8 cellular contexts compared by ENCODE assay signal in the genomic region with DNA sequence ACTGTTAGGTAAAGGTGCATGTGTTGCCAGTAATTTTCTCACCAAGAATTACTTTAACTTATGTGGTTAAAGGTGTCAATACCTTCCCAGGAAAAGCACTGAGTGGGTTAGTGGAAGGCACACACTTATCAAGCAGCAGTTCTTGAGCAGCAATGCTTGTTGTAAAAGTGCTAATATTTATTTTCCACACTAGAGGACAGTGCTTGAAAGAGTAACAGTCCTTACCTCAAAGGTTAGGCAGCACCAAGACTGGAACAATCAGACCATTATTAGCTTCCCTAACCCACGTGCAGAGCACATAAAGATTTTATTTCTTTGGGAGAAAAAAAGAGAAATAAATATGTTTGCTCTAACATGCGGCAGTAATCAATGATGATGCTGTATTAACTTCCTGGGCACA. TPM values are rescaled to one million over a fixed set of nuclear protein-coding genes. Genes with fewer than 3 reads are reported as not detected.
DNase-seq lines count a peak whose midpoint lies in the region; ATAC-seq and TF ChIP-seq lines count a peak whose summit lies in the region.

No MANE protein-coding gene starts in this region.

- H3K27me3 ChIP-seq in gastrocnemius medialis, result no peaks in the 10 kb centered on the region

- intact Hi-C loops in gastrocnemius medialis (cut with DNase I; ENCODE audit: low total_unique reads), result no loop called here

- H3K36me3 ChIP-seq in gastrocnemius medialis, result no peaks in the 10 kb centered on the region

- H3K4me3 ChIP-seq in gastrocnemius medialis, result no peak overlapping the region

- TF ChIP-seq CTCF in gastrocnemius medialis (IDR thresholded peaks at IDR 0.05 in 4 of 5, conservative IDR thresholded peaks at IDR 0.05 in 1 of 5), result no peak

- DNase-seq in NCI-H1436 (lab: John Stamatoyannopoulos, UW) (peak; percentile 8), NCI-H1436 treated with DMSO at 0.1 percent for 48 hours (lab: John Stamatoyannopoulos, UW) (no peak), NCI-H446 treated with DMSO at 0.1 percent for 48 hours (lab: John Stamatoyannopoulos, UW) (peak; percentile 62), fibroblast of gingiva (ENCODE audit: low read depth) (peak; percentile 49), stromal cell of bone marrow (ENCODE audit: low read depth) (peak; percentile 41), gastrocnemius medialis (no peak)

- no peaks in the 10 kb centered on the region for H3K9me3 ChIP-seq in gastrocnemius medialis

- no peak for ATAC-seq in HG03521 (IDR thresholded peaks at IDR 0.05; ENCODE audit: unreplicated experiment)
- no peak for ATAC-seq in HG03095 (IDR thresholded peaks at IDR 0.05; ENCODE audit: unreplicated experiment)
- ATAC-seq in gastrocnemius medialis, result no peak

- no peaks in the 10 kb centered on the region for H3K4me1 ChIP-seq in gastrocnemius medialis

- in situ Hi-C loops in gastrocnemius medialis (cut with MboI; ENCODE audit: low sequenced_read_pairs in 4 of 4), result no loop called here

- no peak for TF ChIP-seq POLR2A in gastrocnemius medialis (IDR thresholded peaks at IDR 0.05)

- H3K27ac ChIP-seq in gastrocnemius medialis, result no peak overlapping the region

RNA-seq across cellular contexts. Expression of gene KRR1, which starts 48.8 kb away (rescaled TPM):
- total RNA-seq in gastrocnemius medialis, result 10 to 100 TPM; 26.8 to 43.1 (median 34.8) TPM

Comparison
In these comparisons a context has a peak if more than half of its experiments do, and no peak if none do; other contexts are left out.
1. DNase-seq: peak in NCI-H1436 (single experiment), NCI-H446 treated with DMSO at 0.1 percent for 48 hours (single experiment), fibroblast of gingiva (single experiment) and stromal cell of bone marrow (single experiment); none in NCI-H1436 treated with DMSO at 0.1 percent for 48 hours (single experiment) and gastrocnemius medialis (0 of 2).